ENCODE assay signal across 15 cellular contexts in the genomic region with DNA sequence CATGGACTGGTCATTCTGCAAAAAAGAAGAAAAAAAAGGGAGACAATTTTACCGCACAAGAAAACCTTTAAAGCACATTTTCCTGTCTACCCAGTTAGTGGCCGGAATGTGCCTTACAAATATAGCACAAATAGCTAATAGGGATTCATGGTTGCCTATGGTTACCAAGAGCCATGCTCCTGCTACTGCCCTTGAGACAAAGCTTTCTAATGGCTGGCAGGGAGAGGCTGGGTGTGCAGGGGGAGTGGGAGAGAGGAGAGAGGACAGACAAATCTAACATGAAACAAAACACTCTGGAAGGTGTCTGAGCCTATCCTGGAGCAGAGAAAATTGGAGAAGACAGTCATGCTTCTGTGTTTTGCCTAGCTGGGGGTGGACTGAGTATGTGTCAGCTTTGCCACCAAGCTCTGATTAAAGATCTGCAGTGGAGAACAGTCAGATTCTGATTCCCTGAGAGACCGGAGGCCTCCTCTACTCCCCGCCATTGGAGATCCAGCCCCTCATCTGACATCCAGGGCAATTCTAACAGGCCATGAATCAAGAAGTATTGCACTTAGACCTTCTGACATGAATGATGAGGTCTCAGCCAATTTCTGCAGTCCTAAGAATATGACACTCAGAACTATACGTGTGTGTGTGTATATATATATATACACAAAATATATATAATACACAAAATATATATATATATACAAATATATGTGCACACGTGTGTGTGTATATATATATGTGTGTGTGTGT.
DNase-seq lines count a peak whose midpoint lies in the region; TF ChIP-seq lines count a peak whose summit lies in the region.
"Had no signal": no experiment of that assay in that cellular context is flagged by ENCODE, and none has a peak within 500 bp of the region (broad histone marks: within the 10 kb centered on the region; RNA-seq: fewer than 3 reads in every experiment).

No MANE protein-coding gene starts in this region.

- H2BK5ac ChIP-seq in mesenchymal stem cell (ENCODE audit: low read depth, low read length, poor library complexity, severe bottlenecking), result no peak overlapping the region

- H2BK12ac ChIP-seq in mesenchymal stem cell (ENCODE audit: low read length in 2 of 2), result no peak overlapping the region

- H3K27ac ChIP-seq in mesenchymal stem cell (ENCODE audit: low read length, poor library complexity, severe bottlenecking), result peak overlapping the region; percentile 57
- peak overlapping the region; percentile 97 for H3K27ac ChIP-seq in smooth muscle cell (ENCODE audit: low read depth)
- H3K27ac ChIP-seq: body of pancreas, tibial artery had no signal

- peaks cover 0 to 7% (median 5%) of the 10 kb centered on the region in 5 experiments for H3K9me3 Mint-ChIP-seq in brain

- H3K36me3 Mint-ChIP-seq in brain, result no peaks in the 10 kb centered on the region

- intact Hi-C loops in lower leg skin (cut with DNase I; ENCODE audit: low total_unique reads), result no loop called here

- no peak for TF ChIP-seq CTCF in brain (conservative IDR thresholded peaks at IDR 0.05)
- TF ChIP-seq CTCF in smooth muscle cell (IDR thresholded peaks at IDR 0.05; ENCODE audit: borderline replicate concordance, insufficient read depth, poor library complexity, severe bottlenecking), result no peak
- TF ChIP-seq CTCF in lower leg skin (IDR thresholded peaks at IDR 0.05), result no peak

- no peak for TF ChIP-seq POLR2A in lower leg skin (IDR thresholded peaks at IDR 0.05)

- H2BK120ac ChIP-seq in mesenchymal stem cell (ENCODE audit: low read depth, low read length), result no peak overlapping the region

- peak overlapping the region in 1 of 2 experiments; percentile 50 for H3K4ac ChIP-seq in mesenchymal stem cell (ENCODE audit: low read depth in 1 of 2, low read length in 2 of 2)

- H3K4me3 ChIP-seq in mesenchymal stem cell (ENCODE audit: insufficient read depth in 1 of 2, low read depth in 1 of 2, low read length in 2 of 2), result no peak overlapping the region
- no peak overlapping the region for H3K4me3 ChIP-seq in smooth muscle cell
- no peak overlapping the region for H3K4me3 ChIP-seq in lower leg skin (ENCODE audit: low read depth, poor library complexity, severe bottlenecking)
- H3K4me3 ChIP-seq: body of pancreas, esophagus squamous epithelium, skin epidermis, tibial artery had no signal

- H3K23ac ChIP-seq in mesenchymal stem cell (ENCODE audit: low read length in 2 of 2), result no peak overlapping the region

- peaks cover 13% of the 10 kb centered on the region for H3F3A ChIP-seq in smooth muscle cell (ENCODE audit: low read depth)

- 83% methylated on average over 3 of the region's 6 CpGs for WGBS in mesenchymal stem cell
- WGBS in smooth muscle cell (ENCODE audit: low lambda C conversion rate), result 79% methylated on average over 6 of the region's 6 CpGs
- WGBS in lower leg skin, 2 donors, result 81 to 86% methylated on average over 6 of the region's 6 CpGs

- no peak overlapping the region for H4K91ac ChIP-seq in mesenchymal stem cell (ENCODE audit: low read length)

- no peaks in the 10 kb centered on the region for H3K27me3 ChIP-seq in mesenchymal stem cell (ENCODE audit: control insufficient read depth in 1 of 2, insufficient read depth in 1 of 2, low read length in 2 of 2)
- no peaks in the 10 kb centered on the region for H3K27me3 ChIP-seq in smooth muscle cell (ENCODE audit: low read depth)
- H3K27me3 ChIP-seq: body of pancreas, esophagus squamous epithelium, tibial artery had no signal

- no peak overlapping the region for H2AFZ ChIP-seq in mesenchymal stem cell (ENCODE audit: low read depth, low read length)
- H2AFZ ChIP-seq in smooth muscle cell (ENCODE audit: low read depth), result peak overlapping the region; percentile 2

- H3K9ac ChIP-seq in mesenchymal stem cell (ENCODE audit: low read length), result no peak overlapping the region
- H3K9ac ChIP-seq in smooth muscle cell (ENCODE audit: low read depth), result peak overlapping the region; percentile 22

- H3K4me1 ChIP-seq in mesenchymal stem cell (ENCODE audit: control insufficient read depth, insufficient read depth, low read depth, low read length), result peaks cover 9% of the 10 kb centered on the region
- peaks cover 16% of the 10 kb centered on the region for H3K4me1 ChIP-seq in smooth muscle cell (ENCODE audit: low read depth)
- H3K4me1 ChIP-seq: body of pancreas had no signal

- peak overlapping the region in 1 of 2 experiments; percentile 62 for H3K14ac ChIP-seq in mesenchymal stem cell (ENCODE audit: low read length in 2 of 2)

- H3K27ac Mint-ChIP-seq in brain, result peak overlapping the region; percentile 95 to 98 (median 98)
- H3K27ac Mint-ChIP-seq: activated T-cell treated with anti-CD3 and anti-CD28 coated beads, Interleukin-2, amount 50 U/mL, for 72 hours had no signal

- no peaks in the 10 kb centered on the region for H3K79me2 ChIP-seq in smooth muscle cell (ENCODE audit: low read depth)

- no peaks in the 10 kb centered on the region for H3K79me1 ChIP-seq in mesenchymal stem cell (replicated peaks; ENCODE audit: low read length, poor library complexity, severe bottlenecking)

- peak overlapping the region; percentile 81 to 86 (median 81) for H3K4me3 Mint-ChIP-seq in brain
- H3K4me3 Mint-ChIP-seq: activated T-cell treated with anti-CD3 and anti-CD28 coated beads, Interleukin-2, amount 50 U/mL, for 72 hours had no signal

- H3K18ac ChIP-seq in mesenchymal stem cell (ENCODE audit: low read depth in 1 of 2, low read length in 2 of 2), result no peak overlapping the region

- H3K4me1 Mint-ChIP-seq in brain, result peaks cover 58% of the 10 kb centered on the region

- H4K8ac ChIP-seq in mesenchymal stem cell (ENCODE audit: low read length), result no peak overlapping the region

- peak; percentile 13 for DNase-seq in NCI-H1092 treated with DMSO at 0.1 percent for 48 hours (lab: John Stamatoyannopoulos, UW)
- DNase-seq in NCI-H1092 (lab: John Stamatoyannopoulos, UW), result no peak
- DNase-seq in mesenchymal stem cell, result peak; percentile 37
- no peak for DNase-seq in smooth muscle cell (lab: John Stamatoyannopoulos, UW; ENCODE audit: unreplicated experiment)
- no peak for DNase-seq in lower leg skin (ENCODE audit: low spot score in 2 of 2)
- DNase-seq in NAMALWA (ENCODE audit: low spot score), result no peak
- no peak for DNase-seq in NCI-H2196 treated with DMSO at 0.1 percent for 48 hours (lab: John Stamatoyannopoulos, UW; ENCODE audit: unreplicated experiment)
- DNase-seq: activated CD4-positive, alpha-beta T cell treated with anti-CD3 and anti-CD28 coated beads for 48 hours; activated T-cell treated with anti-CD3 and anti-CD28 coated beads, Interleukin-2, amount 50 U/mL, for 72 hours; body of pancreas; esophagus squamous epithelium; NCI-H1048; tibial artery had no signal

- H3K4me2 ChIP-seq in mesenchymal stem cell (ENCODE audit: low read length, poor library complexity, severe bottlenecking) (no peak overlapping the region), smooth muscle cell (peak overlapping the region; percentile 40)

- peaks cover 3% of the 10 kb centered on the region for H3K27me3 Mint-ChIP-seq in brain

- H4K20me1 ChIP-seq in smooth muscle cell (ENCODE audit: low read depth), result no peaks in the 10 kb centered on the region

- no peak overlapping the region for H2AK5ac ChIP-seq in mesenchymal stem cell (ENCODE audit: low read length, severe bottlenecking)

- no peak overlapping the region for H2BK15ac ChIP-seq in mesenchymal stem cell (ENCODE audit: low read depth, poor library complexity, severe bottlenecking)

- peaks cover 5% of the 10 kb centered on the region for H3K9me3 ChIP-seq in mesenchymal stem cell (ENCODE audit: control insufficient read depth, low read length)
- no peaks in the 10 kb centered on the region for H3K9me3 ChIP-seq in smooth muscle cell (replicated peaks; ENCODE audit: low read depth)
- H3K9me3 ChIP-seq: body of pancreas, esophagus squamous epithelium, tibial artery had no signal

- no peaks in the 10 kb centered on the region for H3K36me3 ChIP-seq in mesenchymal stem cell (ENCODE audit: control insufficient read depth in 1 of 2, insufficient read depth in 2 of 2, low read depth in 1 of 2, low read length in 2 of 2)
- H3K36me3 ChIP-seq in smooth muscle cell (ENCODE audit: low read depth), result no peaks in the 10 kb centered on the region
- H3K36me3 ChIP-seq: esophagus squamous epithelium, tibial artery had no signal

Comparison
In these comparisons a context has a peak if more than half of its experiments do, and no peak if none do; other contexts are left out.
1. DNase-seq: peak in NCI-H1092 treated with DMSO at 0.1 percent for 48 hours (single experiment) and mesenchymal stem cell (single experiment); none in NCI-H1092 (single experiment), smooth muscle cell (single experiment), lower leg skin (0 of 2), NAMALWA (single experiment) and NCI-H2196 treated with DMSO at 0.1 percent for 48 hours (single experiment).